19 cellular contexts compared by ENCODE assay signal in the genomic region with DNA sequence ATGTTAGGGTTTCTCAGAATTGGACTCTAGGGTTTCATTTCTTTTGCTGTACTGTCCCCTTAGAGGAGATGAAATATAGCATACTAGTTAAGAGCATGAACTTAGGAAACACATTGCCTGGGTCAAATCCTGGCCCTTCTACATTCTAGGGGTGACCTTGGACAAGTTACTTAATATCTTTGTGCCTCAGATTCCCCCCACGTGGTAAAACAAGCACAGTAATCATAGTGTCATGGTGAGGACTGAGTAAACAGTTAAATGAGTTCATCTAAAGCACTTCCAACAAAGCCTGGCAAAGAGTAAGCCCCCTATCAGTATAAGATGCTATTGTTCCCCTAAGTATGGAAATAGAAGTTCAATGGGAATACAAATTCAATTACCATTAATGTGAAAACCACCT. TPM values are rescaled to one million over a fixed set of nuclear protein-coding genes. Genes with fewer than 3 reads are reported as not detected.
DNase-seq lines count a peak whose midpoint lies in the region; ATAC-seq, FAIRE-seq and TF ChIP-seq lines count a peak whose summit lies in the region.
"Had no signal": no experiment of that assay in that cellular context is flagged by ENCODE, and none has a peak within 500 bp of the region (broad histone marks: within the 10 kb centered on the region; RNA-seq: fewer than 3 reads in every experiment).

No MANE protein-coding gene starts in this region.

- H3K79me2 ChIP-seq in HepG2 (ENCODE audit: insufficient read depth, low read length) (peaks cover 73% of the 10 kb centered on the region), PC-9 (ENCODE audit: low read depth) (peaks cover 86% of the 10 kb centered on the region)

- H4K20me1 ChIP-seq in HepG2 (ENCODE audit: insufficient read depth, low read length) (no peaks in the 10 kb centered on the region; the same call in 1 of the 2 replicates), PC-9 (ENCODE audit: insufficient read depth) (no peaks in the 10 kb centered on the region)

- no peak for TF ChIP-seq CTCF in HepG2 (CRISPR knock-in tag; IDR thresholded peaks at IDR 0.05)
- no peak for TF ChIP-seq CTCF in right lobe of liver (IDR thresholded peaks at IDR 0.05)
- no peak for TF ChIP-seq CTCF in PC-9 (conservative IDR thresholded peaks at IDR 0.05)

- no peak for FAIRE-seq in HepG2 (lab: Jason Lieb, UNC)

- in situ Hi-C loops in HepG2 (cut with HindIII; ENCODE audit: extremely low pct_ligation_motif_present, low pct_unique_long_range_greater_than_20kb) = no loop called here

- TF ChIP-seq EP300 in HepG2 (IDR thresholded peaks at IDR 0.05; ENCODE audit: low read depth in 2 of 2, low read length in 2 of 2) (no peak), HepG2 (CRISPR knock-in tag; IDR thresholded peaks at IDR 0.05; ENCODE audit: borderline replicate concordance) (no peak)

- peaks cover 45% of the 10 kb centered on the region for H3K4me1 ChIP-seq in HepG2 (ENCODE audit: insufficient read depth, low read length)
- peaks cover 0 to 15% (median 0%) of the 10 kb centered on the region in 4 donors for H3K4me1 ChIP-seq in right lobe of liver
- peaks cover 31% of the 10 kb centered on the region for H3K4me1 ChIP-seq in PC-9 (replicated peaks; ENCODE audit: insufficient read depth)

- H3K9me3 ChIP-seq in HepG2 (ENCODE audit: low read length) = no peaks in the 10 kb centered on the region
- no peaks in the 10 kb centered on the region for H3K9me3 ChIP-seq in right lobe of liver
- H3K9me3 ChIP-seq in PC-9 (ENCODE audit: insufficient read depth, low read depth) = no peaks in the 10 kb centered on the region
- H3K9me3 ChIP-seq: MG63 had no signal

- H3K9me2 ChIP-seq in PC-9 (ENCODE audit: insufficient read depth) = no peaks in the 10 kb centered on the region

- H3K27me3 ChIP-seq in HepG2 (ENCODE audit: control insufficient read depth in 1 of 2, insufficient read depth in 2 of 2, low read length in 2 of 2) (no peaks in the 10 kb centered on the region), right lobe of liver (no peaks in the 10 kb centered on the region), PC-9 (ENCODE audit: insufficient read depth, low read depth) (no peaks in the 10 kb centered on the region)
- H3K27me3 ChIP-seq: MG63 had no signal

- POLR2A ChIA-PET in HepG2 (lab: Yijun Ruan, JAX) (no interaction called here), PC-9 (lab: Charles Lee; ENCODE audit: unreplicated experiment) (no interaction called here)

- intact Hi-C loops in HepG2 (cut with micrococcal nuclease; ENCODE audit: unreplicated experiment) (loop anchor here (10.0 kb wide), 1 partner anchor 357 kb away; no protein-coding TSS in a partner anchor), right lobe of liver (cut with DNase I) (loop anchor here in 1 of 2 donors (10.0 kb wide), 1 partner anchor 207 kb away; no protein-coding TSS in a partner anchor), PC-9 (cut with micrococcal nuclease; ENCODE audit: unreplicated experiment) (loop anchor here (10.0 kb wide), 2 partner anchors 357 to 1787 kb away; no protein-coding TSS in a partner anchor)

- no TSS peak for BruUV-seq in HepG2 (replicated peaks; lab: Mats Ljungman, UMichigan)
- no TSS peak for BruUV-seq in PC-9 (replicated peaks; lab: Mats Ljungman, UMichigan)

- H3K36me3 ChIP-seq in HepG2 (replicated peaks in 1 of 2; ENCODE audit: control insufficient read depth in 1 of 2, insufficient read depth in 2 of 2, low read length in 2 of 2) (no peaks in the 10 kb centered on the region), right lobe of liver (no peaks in the 10 kb centered on the region), PC-9 (ENCODE audit: low read depth) (no peaks in the 10 kb centered on the region)
- H3K36me3 ChIP-seq: MG63 had no signal

- ATAC-seq in HepG2 (no peak), right lobe of liver (no peak)

- 7% methylated on average over 1 of the region's 1 CpG for WGBS in HepG2 (ENCODE audit: low lambda C conversion rate)
- WGBS in right lobe of liver (ENCODE audit: insufficient coverage, low coverage, low lambda C conversion rate, missing lambda C conversion rate) = 8% methylated on average over 1 of the region's 1 CpG

- no peak overlapping the region for H3K4me2 ChIP-seq in HepG2 (ENCODE audit: low read depth, low read length)
- no peak overlapping the region for H3K4me2 ChIP-seq in PC-9

- H3K27ac ChIP-seq in HepG2 (ENCODE audit: extremely low read length, insufficient read depth, low read length) (no peak overlapping the region), right lobe of liver (no peak overlapping the region), PC-9 (no peak overlapping the region)
- H3K27ac ChIP-seq: RWPE1, SK-N-MC had no signal

- H3K9ac ChIP-seq in HepG2 (ENCODE audit: insufficient read depth, low read depth, low read length) = no peak overlapping the region

- DNase-seq in HepG2 (ENCODE audit: low spot score) (peak; percentile 58), right lobe of liver (no peak), NCI-H69 (lab: John Stamatoyannopoulos, UW) (peak; percentile 45), dermis blood vessel endothelial cell (peak; percentile 22), PC-9 (no peak), NAMALWA (ENCODE audit: low spot score) (no peak), HPDE6-E6E7 (ENCODE audit: extremely low spot score) (no peak)
- DNase-seq: CD4-positive, CD25-positive, alpha-beta regulatory T cell; DMS79; H9; Kasumi-1; MG63; NCI-H1048; NCI-H1436; NCI-H2029 treated with DMSO at 0.1 percent for 48 hours; NCI-H82; SHP77 treated with DMSO at 0.1 percent for 48 hours had no signal

- no peak for TF ChIP-seq RAD21 in HepG2 (CRISPR knock-in tag; IDR thresholded peaks at IDR 0.05)

- CTCF ChIA-PET in HepG2 (lab: Yijun Ruan, JAX; ENCODE audit: low intra/inter-chr PET ratio, low total read pairs) = no interaction called here
- CTCF ChIA-PET in PC-9 (lab: Charles Lee) = no interaction called here

- H3F3A ChIP-seq in PC-9 (ENCODE audit: insufficient read depth, low read depth) = peaks cover 5% of the 10 kb centered on the region

- H3K4me3 ChIP-seq in HepG2 (replicated peaks in 1 of 3; ENCODE audit: insufficient read depth in 1 of 3, low read depth in 2 of 3, low read length in 3 of 3) (no peak overlapping the region), right lobe of liver (no peak overlapping the region), PC-9 (no peak overlapping the region)
- H3K4me3 ChIP-seq: MG63, SK-N-MC had no signal

- H2AFZ ChIP-seq in HepG2 (ENCODE audit: low read length) (no peak overlapping the region), PC-9 (no peak overlapping the region)

- TF ChIP-seq POLR2A in HepG2 (IDR thresholded peaks at IDR 0.05; ENCODE audit: insufficient read depth in 1 of 2, low read depth in 2 of 2, low read length in 2 of 2) (no peak), right lobe of liver (IDR thresholded peaks at IDR 0.05) (no peak)

TF ChIP-seq in HepG2, 621 proteins besides CTCF, POLR2A, EP300 and RAD21 (continues in another document):
- TF ChIP-seq ZNF775 (CRISPR knock-in tag; IDR thresholded peaks at IDR 0.05; ENCODE audit: borderline replicate concordance) (no peak), MNT (IDR thresholded peaks at IDR 0.05) (0 out of 2 replicates have a peak, but pooled peaks have one; percentile 31)

RNA-seq across cellular contexts. Expression of gene DPY19L1, which starts 5.1 kb away (rescaled TPM):
- total RNA-seq in HepG2 (2016; rRNA removed; fragmentation: Illumina TruSeq; extraction: Trizol) = 18.9 and 32.6 TPM in 2 replicates
- total RNA-seq in HepG2 (2016; cell fraction: cytosol; rRNA removed; fragmentation: Illumina TruSeq; extraction: Trizol; ENCODE audit: low read depth) = 53.2 and 63.8 TPM in 2 replicates
- 20.5 and 29.7 TPM in 2 replicates for total RNA-seq in HepG2 (2016; cell fraction: insoluble cytoplasmic fraction; rRNA removed; fragmentation: Illumina TruSeq; extraction: Trizol)
- 16.9 and 20.0 TPM in 2 replicates for total RNA-seq in HepG2 (2016; cell fraction: membrane; rRNA removed; fragmentation: Illumina TruSeq; extraction: Trizol)
- 31.8 and 33.6 TPM in 2 replicates for total RNA-seq in HepG2 (2016; cell fraction: nucleus; rRNA removed; fragmentation: Illumina TruSeq; extraction: Trizol)
- polyA plus RNA-seq in HepG2 (2011; rRNA removed) = 14.2 and 18.9 TPM in 2 replicates
- polyA plus RNA-seq in HepG2 (2011; cell fraction: cytosol; rRNA removed) = 8.9 and 13.0 TPM in 2 replicates
- 8.1 and 13.3 TPM in 2 replicates for polyA plus RNA-seq in HepG2 (2011; cell fraction: nucleus; rRNA removed)
- 11.9 and 12.0 TPM in 2 replicates for polyA plus RNA-seq in HepG2 (2012)
- 4.2 and 5.0 TPM in 2 replicates for polyA plus RNA-seq in HepG2 (2016; cell fraction: cytosol; fragmentation: Illumina TruSeq; extraction: Trizol; ENCODE audit: low read depth)
- 10.5 and 11.3 TPM in 2 replicates for polyA plus RNA-seq in HepG2 (2016; cell fraction: insoluble cytoplasmic fraction; fragmentation: Illumina TruSeq; extraction: Trizol; ENCODE audit: low read depth)
- polyA plus RNA-seq in HepG2 (2016; cell fraction: membrane; fragmentation: Illumina TruSeq; extraction: Trizol; ENCODE audit: low read depth) = 3.9 and 6.2 TPM in 2 replicates
- 22.5 and 22.9 TPM in 2 replicates for polyA plus RNA-seq in HepG2 (2016; cell fraction: nucleus; fragmentation: Illumina TruSeq; extraction: Trizol; ENCODE audit: insufficient read depth, low read depth)
- 14.2 and 17.4 TPM in 2 replicates for polyA minus RNA-seq in HepG2 (2011; rRNA and poly(A)+ RNA removed; ENCODE audit: low replicate concordance)
- polyA minus RNA-seq in HepG2 (2011; cell fraction: cytosol; rRNA and poly(A)+ RNA removed) = 20.0 and 20.6 TPM in 2 replicates
- polyA minus RNA-seq in HepG2 (2011; cell fraction: nucleus; rRNA and poly(A)+ RNA removed) = 30.1 and 32.6 TPM in 2 replicates
- total RNA-seq in right lobe of liver = 10 to 100 TPM; 14.2 to 23.4 (median 17.3) TPM
- 65.2 and 91.5 TPM in 2 replicates for total RNA-seq in dermis blood vessel endothelial cell
- 28.9 and 32.8 TPM in 2 replicates for total RNA-seq in PC-9 (2021)

Comparison
In these comparisons a context has a peak if more than half of its experiments do, and no peak if none do; other contexts are left out.
1. DNase-seq: peak in HepG2 (single experiment), NCI-H69 (single experiment) and dermis blood vessel endothelial cell (single experiment); none in right lobe of liver (0 of 3), PC-9 (0 of 2), NAMALWA (single experiment) and HPDE6-E6E7 (single experiment).